ENCODE assay signal across 8 cellular contexts in the genomic region with DNA sequence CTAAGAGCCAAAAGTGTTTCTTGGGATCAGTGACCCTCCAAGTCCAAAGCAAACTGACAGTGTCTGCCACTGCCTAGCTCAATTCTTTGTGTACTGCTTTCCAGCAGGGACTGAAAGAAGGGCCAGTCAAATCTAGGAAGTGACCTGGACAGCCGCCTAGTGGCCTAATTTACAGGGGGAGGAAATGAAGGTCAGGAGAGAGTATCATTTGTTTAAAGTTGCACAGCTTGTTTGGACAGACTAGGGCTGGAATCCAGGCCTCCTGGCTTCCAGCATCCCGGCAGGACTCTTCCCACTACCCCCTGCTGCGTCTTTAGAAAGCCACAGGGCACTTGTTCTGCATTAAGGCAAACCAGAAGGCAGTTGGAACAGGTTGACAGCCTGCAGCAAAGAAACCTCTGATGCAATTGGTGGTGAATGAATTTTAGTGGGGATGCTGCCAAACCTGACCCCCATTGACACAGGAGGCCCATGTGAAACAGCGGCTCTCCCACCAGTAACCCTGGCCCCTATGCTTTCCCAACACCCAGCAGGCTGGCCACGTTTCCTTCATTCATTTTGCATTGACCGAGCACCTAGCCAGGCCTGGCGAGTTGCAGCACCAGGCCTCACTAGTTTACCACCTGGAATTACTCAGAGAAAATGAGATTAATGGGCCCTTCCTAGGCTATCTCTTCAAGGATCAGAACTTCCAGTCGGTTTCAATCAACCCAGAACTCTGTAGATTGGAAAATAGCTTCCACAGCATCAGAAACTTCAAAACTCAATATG. TPM values are rescaled to one million over a fixed set of nuclear protein-coding genes. Genes with fewer than 3 reads are reported as not detected.
A peak's percentile ranks its signal among the peaks of the same experiment; 100 is the strongest.
DNase-seq lines count a peak whose midpoint lies in the region; ATAC-seq and TF ChIP-seq lines count a peak whose summit lies in the region.

No MANE protein-coding gene starts in this region.

- H2BK120ac ChIP-seq in mesenchymal stem cell (ENCODE audit: low read depth, low read length), result no peak overlapping the region

- H2AK5ac ChIP-seq in mesenchymal stem cell (ENCODE audit: low read length, severe bottlenecking), result no peak overlapping the region

- H3K79me1 ChIP-seq in mesenchymal stem cell (replicated peaks; ENCODE audit: low read length, poor library complexity, severe bottlenecking), result no peaks in the 10 kb centered on the region

- no peaks in the 10 kb centered on the region for H3K27me3 ChIP-seq in ACC112 (ENCODE audit: insufficient read depth, low read length)
- H3K27me3 ChIP-seq in mesenchymal stem cell (ENCODE audit: control insufficient read depth in 1 of 2, insufficient read depth in 1 of 2, low read length in 2 of 2), result peaks cover 0 to 22% of the 10 kb centered on the region in 2 experiments

- H3K14ac ChIP-seq in mesenchymal stem cell (ENCODE audit: low read length in 2 of 2), result peak overlapping the region in 1 of 2 experiments; percentile 26

- peak; percentile 70 for TF ChIP-seq CTCF in choroid plexus epithelial cell (conservative IDR thresholded peaks at IDR 0.05; ENCODE audit: low read depth, low read length)

- ATAC-seq in GM19455 (IDR thresholded peaks at IDR 0.05; ENCODE audit: unreplicated experiment), result no peak

- peak; percentile 35 for TF ChIP-seq RAD21 in Ishikawa (IDR thresholded peaks at IDR 0.05; ENCODE audit: low read depth)

- no peak for TF ChIP-seq EP300 in Ishikawa (IDR thresholded peaks at IDR 0.05; ENCODE audit: borderline replicate concordance)

- H4K91ac ChIP-seq in mesenchymal stem cell (ENCODE audit: low read length), result no peak overlapping the region

- H3K36me3 ChIP-seq in ACC112 (ENCODE audit: insufficient read depth, low read length), result no peaks in the 10 kb centered on the region
- H3K36me3 ChIP-seq in mesenchymal stem cell (ENCODE audit: control insufficient read depth in 1 of 2, insufficient read depth in 2 of 2, low read depth in 1 of 2, low read length in 2 of 2), result no peaks in the 10 kb centered on the region

- H2AFZ ChIP-seq in ACC112 (ENCODE audit: low read length, unreplicated experiment) (peak overlapping the region; percentile 2), mesenchymal stem cell (ENCODE audit: low read depth, low read length) (no peak overlapping the region)

- no peak overlapping the region for H2BK15ac ChIP-seq in mesenchymal stem cell (ENCODE audit: low read depth, poor library complexity, severe bottlenecking)

- H3K27ac ChIP-seq in ACC112 (ENCODE audit: low read depth, low read length), result no peak overlapping the region
- H3K27ac ChIP-seq in mesenchymal stem cell (ENCODE audit: low read length, poor library complexity, severe bottlenecking), result no peak overlapping the region

- peaks cover 5% of the 10 kb centered on the region for H3K4me1 ChIP-seq in ACC112 (ENCODE audit: control insufficient read depth, insufficient read depth, low read length, unreplicated experiment)
- peaks cover 7% of the 10 kb centered on the region for H3K4me1 ChIP-seq in mesenchymal stem cell (ENCODE audit: control insufficient read depth, insufficient read depth, low read depth, low read length)

- H3K4ac ChIP-seq in mesenchymal stem cell (ENCODE audit: low read depth in 1 of 2, low read length in 2 of 2), result no peak overlapping the region

- no peaks in the 10 kb centered on the region for H3K79me2 ChIP-seq in ACC112 (ENCODE audit: control insufficient read depth, insufficient read depth, low read length, unreplicated experiment)

- H2BK12ac ChIP-seq in mesenchymal stem cell (ENCODE audit: low read length in 2 of 2), result peak overlapping the region in 1 of 2 experiments; percentile 6

- DNase-seq in choroid plexus epithelial cell (ENCODE audit: low read depth) (peak; percentile 80), mesenchymal stem cell (peak; percentile 66), T-helper 9 cell (no peak), retina (no peak), NCI-H2227 treated with DMSO at 0.1 percent for 48 hours (lab: John Stamatoyannopoulos, UW) (no peak)

- H4K8ac ChIP-seq in mesenchymal stem cell (ENCODE audit: low read length), result no peak overlapping the region

- no peak overlapping the region for H3K23ac ChIP-seq in mesenchymal stem cell (ENCODE audit: low read length in 2 of 2)

- H2BK5ac ChIP-seq in mesenchymal stem cell (ENCODE audit: low read depth, low read length, poor library complexity, severe bottlenecking), result no peak overlapping the region

- H3K4me3 ChIP-seq in ACC112 (ENCODE audit: low read depth, low read length) (no peak overlapping the region), choroid plexus epithelial cell (ENCODE audit: low read depth, low read length) (no peak overlapping the region), mesenchymal stem cell (ENCODE audit: insufficient read depth in 1 of 2, low read depth in 1 of 2, low read length in 2 of 2) (no peak overlapping the region)

- WGBS in mesenchymal stem cell, result 54% methylated on average over 7 of the region's 8 CpGs

- no peaks in the 10 kb centered on the region for H3K9me3 ChIP-seq in mesenchymal stem cell (ENCODE audit: control insufficient read depth, low read length)

- no peak overlapping the region for H3K4me2 ChIP-seq in mesenchymal stem cell (ENCODE audit: low read length, poor library complexity, severe bottlenecking)

- peak overlapping the region; percentile 57 for H3K9ac ChIP-seq in mesenchymal stem cell (ENCODE audit: low read length)

- H3K18ac ChIP-seq in mesenchymal stem cell (ENCODE audit: low read depth in 1 of 2, low read length in 2 of 2), result no peak overlapping the region

TF ChIP-seq in Ishikawa, 13 proteins besides CTCF, POLR2A, EP300 and RAD21:
- TF ChIP-seq TEAD4 (IDR thresholded peaks at IDR 0.05), result no peak
- TF ChIP-seq CEBPB (IDR thresholded peaks at IDR 0.05), result no peak
- no peak for TF ChIP-seq NFIC (IDR thresholded peaks at IDR 0.05)
- TF ChIP-seq TAF1 (IDR thresholded peaks at IDR 0.05; ENCODE audit: low read depth), result no peak
- no peak for TF ChIP-seq YY1 (IDR thresholded peaks at IDR 0.05; ENCODE audit: low read depth)
- TF ChIP-seq CREB1 (IDR thresholded peaks at IDR 0.05; ENCODE audit: low read depth), result no peak
- no peak for TF ChIP-seq FOXM1 (IDR thresholded peaks at IDR 0.05; ENCODE audit: borderline replicate concordance, low read depth)
- TF ChIP-seq, protein P1, sequence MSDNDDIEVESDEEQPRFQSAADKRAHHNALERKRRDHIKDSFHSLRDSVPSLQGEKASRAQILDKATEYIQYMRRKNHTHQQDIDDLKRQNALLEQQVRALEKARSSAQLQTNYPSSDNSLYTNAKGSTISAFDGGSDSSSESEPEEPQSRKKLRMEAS (IDR thresholded peaks at IDR 0.05), result no peak
- no peak for TF ChIP-seq ZBTB7A (IDR thresholded peaks at IDR 0.05; ENCODE audit: low read depth)
- TF ChIP-seq, protein P2, sequence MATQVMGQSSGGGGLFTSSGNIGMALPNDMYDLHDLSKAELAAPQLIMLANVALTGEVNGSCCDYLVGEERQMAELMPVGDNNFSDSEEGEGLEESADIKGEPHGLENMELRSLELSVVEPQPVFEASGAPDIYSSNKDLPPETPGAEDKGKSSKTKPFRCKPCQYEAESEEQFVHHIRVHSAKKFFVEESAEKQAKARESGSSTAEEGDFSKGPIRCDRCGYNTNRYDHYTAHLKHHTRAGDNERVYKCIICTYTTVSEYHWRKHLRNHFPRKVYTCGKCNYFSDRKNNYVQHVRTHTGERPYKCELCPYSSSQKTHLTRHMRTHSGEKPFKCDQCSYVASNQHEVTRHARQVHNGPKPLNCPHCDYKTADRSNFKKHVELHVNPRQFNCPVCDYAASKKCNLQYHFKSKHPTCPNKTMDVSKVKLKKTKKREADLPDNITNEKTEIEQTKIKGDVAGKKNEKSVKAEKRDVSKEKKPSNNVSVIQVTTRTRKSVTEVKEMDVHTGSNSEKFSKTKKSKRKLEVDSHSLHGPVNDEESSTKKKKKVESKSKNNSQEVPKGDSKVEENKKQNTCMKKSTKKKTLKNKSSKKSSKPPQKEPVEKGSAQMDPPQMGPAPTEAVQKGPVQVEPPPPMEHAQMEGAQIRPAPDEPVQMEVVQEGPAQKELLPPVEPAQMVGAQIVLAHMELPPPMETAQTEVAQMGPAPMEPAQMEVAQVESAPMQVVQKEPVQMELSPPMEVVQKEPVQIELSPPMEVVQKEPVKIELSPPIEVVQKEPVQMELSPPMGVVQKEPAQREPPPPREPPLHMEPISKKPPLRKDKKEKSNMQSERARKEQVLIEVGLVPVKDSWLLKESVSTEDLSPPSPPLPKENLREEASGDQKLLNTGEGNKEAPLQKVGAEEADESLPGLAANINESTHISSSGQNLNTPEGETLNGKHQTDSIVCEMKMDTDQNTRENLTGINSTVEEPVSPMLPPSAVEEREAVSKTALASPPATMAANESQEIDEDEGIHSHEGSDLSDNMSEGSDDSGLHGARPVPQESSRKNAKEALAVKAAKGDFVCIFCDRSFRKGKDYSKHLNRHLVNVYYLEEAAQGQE (IDR thresholded peaks at IDR 0.05; ENCODE audit: low read depth), result no peak
- TF ChIP-seq EGR1 (IDR thresholded peaks at IDR 0.05), result no peak
- TF ChIP-seq, protein P3, sequence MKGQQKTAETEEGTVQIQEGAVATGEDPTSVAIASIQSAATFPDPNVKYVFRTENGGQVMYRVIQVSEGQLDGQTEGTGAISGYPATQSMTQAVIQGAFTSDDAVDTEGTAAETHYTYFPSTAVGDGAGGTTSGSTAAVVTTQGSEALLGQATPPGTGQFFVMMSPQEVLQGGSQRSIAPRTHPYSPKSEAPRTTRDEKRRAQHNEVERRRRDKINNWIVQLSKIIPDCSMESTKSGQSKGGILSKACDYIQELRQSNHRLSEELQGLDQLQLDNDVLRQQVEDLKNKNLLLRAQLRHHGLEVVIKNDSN (IDR thresholded peaks at IDR 0.05), result no peak
- no peak for TF ChIP-seq TCF12 (IDR thresholded peaks at IDR 0.05; ENCODE audit: low read depth)
TF ChIP-seq in Ishikawa: peak in this region for 0.

RNA-seq across cellular contexts. Expression of a gene that starts 28.2 kb away (rescaled TPM):
- 5.4 TPM for polyA plus RNA-seq in mesenchymal stem cell (2013, experiment 1 of 2)
- 4.2 TPM for polyA plus RNA-seq in mesenchymal stem cell (2013, experiment 2 of 2)

Comparison
In these comparisons a context has a peak if more than half of its experiments do, and no peak if none do; other contexts are left out.
1. DNase-seq: peak in choroid plexus epithelial cell (single experiment) and mesenchymal stem cell (single experiment); none in T-helper 9 cell (single experiment), retina (single experiment) and NCI-H2227 treated with DMSO at 0.1 percent for 48 hours (single experiment).